In the genomic region with DNA sequence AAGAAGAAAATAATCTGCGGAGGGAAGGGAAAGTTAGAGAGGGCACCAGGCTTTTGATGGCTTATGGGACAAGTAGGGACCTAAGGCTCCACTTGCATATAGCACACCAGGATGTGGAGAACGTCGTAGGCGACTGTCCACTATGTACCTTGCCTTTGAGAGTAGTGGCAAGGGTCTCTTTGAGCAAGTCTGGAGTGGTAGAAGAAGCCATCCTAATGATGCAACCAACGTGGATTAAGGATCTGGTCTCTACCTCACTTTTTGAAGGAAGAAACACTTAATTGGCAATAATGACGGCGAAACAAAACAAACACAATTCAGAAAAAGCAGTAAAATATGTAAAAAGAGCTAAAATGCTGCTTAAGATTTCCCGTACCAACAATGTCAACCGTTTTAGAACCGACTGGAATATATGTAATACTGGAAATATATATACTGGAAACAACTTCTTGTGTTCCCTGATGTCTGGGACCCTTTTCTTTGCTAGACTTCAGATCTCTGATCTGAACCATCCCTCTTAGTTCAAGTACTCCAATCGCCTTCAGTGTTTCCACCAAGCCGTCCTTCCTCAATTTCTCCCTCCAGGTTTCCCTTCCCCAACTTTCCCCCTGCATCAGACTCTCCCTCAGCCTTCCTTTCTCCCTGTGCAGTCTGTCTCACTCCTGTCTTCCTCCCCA, we compare ENCODE assay signal across 8 cellular contexts. TPM values are rescaled to one million over a fixed set of nuclear protein-coding genes. Genes with fewer than 3 reads are reported as not detected.
A peak's percentile ranks its signal among the peaks of the same experiment; 100 is the strongest.
DNase-seq lines count a peak whose midpoint lies in the region; ATAC-seq and TF ChIP-seq lines count a peak whose summit lies in the region.

No MANE protein-coding gene starts in this region.

- no peaks in the 10 kb centered on the region for H3K9me3 ChIP-seq in suprapubic skin

- WGBS in suprapubic skin: 54% methylated on average over 12 of the region's 12 CpGs

- no peaks in the 10 kb centered on the region for H3K9me3 Mint-ChIP-seq in T-helper 2 cell treated with Interferon-gamma antibody and Interleukin-4, amounts not matched to agents 5 μg/mL and 100 μg/mL, for 36 hours
- no peaks in the 10 kb centered on the region for H3K9me3 Mint-ChIP-seq in activated naive CD8-positive, alpha-beta T cell treated with anti-CD3 and anti-CD28 coated beads for 36 hours

- no peaks in the 10 kb centered on the region for H3K27me3 ChIP-seq in suprapubic skin

- H3K4me1 ChIP-seq in suprapubic skin: peaks cover 31% of the 10 kb centered on the region

- no peak for TF ChIP-seq POLR2A in suprapubic skin (IDR thresholded peaks at IDR 0.05)

- H3K4me3 ChIP-seq in suprapubic skin: peak overlapping the region; percentile 92

- DNase-seq in T-helper 2 cell treated with Interferon-gamma antibody and Interleukin-4, amounts not matched to agents 5 μg/mL and 100 μg/mL, for 36 hours (ENCODE audit: low spot score): no peak
- DNase-seq in T-helper 2 cell (no peak), islet precursor cell (peak; percentile 11), suprapubic skin (ENCODE audit: low spot score in 2 of 2) (no peak)
- DNase-seq in activated naive CD8-positive, alpha-beta T cell treated with anti-CD3 and anti-CD28 coated beads for 36 hours: no peak
- no peak for DNase-seq in activated CD4-positive, CD25-positive, alpha-beta regulatory T cell (lab: John Stamatoyannopoulos, UW)
- no peak for DNase-seq in activated effector memory CD4-positive, alpha-beta T cell treated with anti-CD3 and anti-CD28 coated beads, Interleukin-2, amount 50 U/mL, for 16 hours

- H3K4me3 Mint-ChIP-seq in T-helper 2 cell treated with Interferon-gamma antibody and Interleukin-4, amounts not matched to agents 5 μg/mL and 100 μg/mL, for 36 hours: peak overlapping the region; percentile 90
- peak overlapping the region; percentile 83 for H3K4me3 Mint-ChIP-seq in activated naive CD8-positive, alpha-beta T cell treated with anti-CD3 and anti-CD28 coated beads for 36 hours

- peaks cover 23% of the 10 kb centered on the region for H3K36me3 Mint-ChIP-seq in T-helper 2 cell treated with Interferon-gamma antibody and Interleukin-4, amounts not matched to agents 5 μg/mL and 100 μg/mL, for 36 hours (ENCODE audit: low read depth)
- H3K36me3 Mint-ChIP-seq in activated naive CD8-positive, alpha-beta T cell treated with anti-CD3 and anti-CD28 coated beads for 36 hours: peaks cover 24% of the 10 kb centered on the region

- no peak for TF ChIP-seq EP300 in suprapubic skin (IDR thresholded peaks at IDR 0.05)

- peaks cover 2% of the 10 kb centered on the region for H3K27me3 Mint-ChIP-seq in T-helper 2 cell treated with Interferon-gamma antibody and Interleukin-4, amounts not matched to agents 5 μg/mL and 100 μg/mL, for 36 hours (ENCODE audit: low read depth)
- H3K27me3 Mint-ChIP-seq in activated naive CD8-positive, alpha-beta T cell treated with anti-CD3 and anti-CD28 coated beads for 36 hours: no peaks in the 10 kb centered on the region

- H3K36me3 ChIP-seq in suprapubic skin: no peaks in the 10 kb centered on the region

- no peak for TF ChIP-seq CTCF in suprapubic skin (IDR thresholded peaks at IDR 0.05)

- peak overlapping the region; percentile 98 for H3K27ac ChIP-seq in suprapubic skin

- peaks cover 30% of the 10 kb centered on the region for H3K4me1 Mint-ChIP-seq in T-helper 2 cell treated with Interferon-gamma antibody and Interleukin-4, amounts not matched to agents 5 μg/mL and 100 μg/mL, for 36 hours (ENCODE audit: low read depth)
- peaks cover 28% of the 10 kb centered on the region for H3K4me1 Mint-ChIP-seq in activated naive CD8-positive, alpha-beta T cell treated with anti-CD3 and anti-CD28 coated beads for 36 hours

- H3K27ac Mint-ChIP-seq in T-helper 2 cell treated with Interferon-gamma antibody and Interleukin-4, amounts not matched to agents 5 μg/mL and 100 μg/mL, for 36 hours: peak overlapping the region; percentile 97
- peak overlapping the region; percentile 93 for H3K27ac Mint-ChIP-seq in activated naive CD8-positive, alpha-beta T cell treated with anti-CD3 and anti-CD28 coated beads for 36 hours

- ATAC-seq in HG02852 (IDR thresholded peaks at IDR 0.05; ENCODE audit: unreplicated experiment): no peak

RNA-seq across cellular contexts. Expression of a gene that starts 0.8 kb away (rescaled TPM):
- total RNA-seq in activated naive CD8-positive, alpha-beta T cell treated with anti-CD3 and anti-CD28 coated beads for 36 hours: 100 to 1,000 TPM; 221 to 222 TPM
- total RNA-seq in suprapubic skin: 10 to 100 TPM; 57.2 to 85.2 (median 64.3) TPM

RNA-seq across cellular contexts. Expression of a gene that starts 59.9 kb away (rescaled TPM):
- total RNA-seq in activated naive CD8-positive, alpha-beta T cell treated with anti-CD3 and anti-CD28 coated beads for 36 hours: 10 to 100 TPM; 24.0 to 25.2 TPM
- 1 to 10 TPM; 6.0 to 7.9 (median 6.9) TPM for total RNA-seq in suprapubic skin
